ENCODE assay signal across 1 cellular context in the genomic region with DNA sequence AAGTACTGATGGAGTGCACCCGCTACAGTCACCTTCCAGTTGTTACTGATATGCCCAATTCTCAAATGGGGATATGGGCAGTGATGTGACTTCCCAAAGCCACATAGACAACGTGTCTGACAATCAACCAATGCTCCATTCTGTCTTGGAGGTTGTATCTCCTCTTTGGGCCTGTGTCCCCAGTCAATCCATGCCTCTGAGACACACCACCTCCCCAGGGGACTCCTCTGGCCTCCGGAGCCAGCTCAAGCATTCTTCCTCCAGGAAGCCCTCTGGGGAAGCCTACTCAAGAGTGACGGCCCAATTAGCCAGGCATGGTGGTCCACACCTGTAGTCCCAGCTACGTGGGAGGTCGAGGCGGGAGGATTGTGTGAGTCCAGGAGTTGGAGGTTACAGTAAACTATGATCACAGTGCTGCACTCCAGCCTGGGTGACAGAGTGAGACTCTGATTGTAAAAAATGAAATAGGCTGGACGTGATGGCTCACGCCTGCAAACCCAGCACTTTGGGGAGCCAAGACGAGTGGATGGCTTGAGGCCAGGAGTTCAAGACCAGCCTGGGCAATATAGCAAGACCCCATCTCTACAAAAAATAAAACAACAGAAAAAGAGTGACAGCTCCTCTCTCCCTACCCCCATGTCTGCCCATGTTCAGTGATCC.
A peak's percentile ranks its signal among the peaks of the same experiment; 100 is the strongest.
TF ChIP-seq lines count a peak whose summit lies in the region.

No MANE protein-coding gene starts in this region.

TF ChIP-seq in GM12878, 131 proteins besides CTCF, POLR2A, EP300 and RAD21:
- TF ChIP-seq, protein P1, sequence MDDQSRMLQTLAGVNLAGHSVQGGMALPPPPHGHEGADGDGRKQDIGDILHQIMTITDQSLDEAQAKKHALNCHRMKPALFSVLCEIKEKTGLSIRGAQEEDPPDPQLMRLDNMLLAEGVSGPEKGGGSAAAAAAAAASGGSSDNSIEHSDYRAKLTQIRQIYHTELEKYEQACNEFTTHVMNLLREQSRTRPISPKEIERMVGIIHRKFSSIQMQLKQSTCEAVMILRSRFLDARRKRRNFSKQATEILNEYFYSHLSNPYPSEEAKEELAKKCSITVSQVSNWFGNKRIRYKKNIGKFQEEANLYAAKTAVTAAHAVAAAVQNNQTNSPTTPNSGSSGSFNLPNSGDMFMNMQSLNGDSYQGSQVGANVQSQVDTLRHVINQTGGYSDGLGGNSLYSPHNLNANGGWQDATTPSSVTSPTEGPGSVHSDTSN (IDR thresholded peaks at IDR 0.05; ENCODE audit: insufficient replicate concordance, low read depth, low read length) = peak; percentile 7
- TF ChIP-seq POLR2AphosphoS5 (IDR thresholded peaks at IDR 0.05; ENCODE audit: low read length) (peak; percentile 90), MEF2A (IDR thresholded peaks at IDR 0.05; ENCODE audit: insufficient read depth, low read depth, low read length) (no peak), YBX1 (IDR thresholded peaks at IDR 0.05) (no peak), PAX5 (IDR thresholded peaks at IDR 0.05; ENCODE audit: borderline replicate concordance, low read depth, low read length) (peak; percentile 70; the same call in 1 of the 2 replicates), POU2F2 (IDR thresholded peaks at IDR 0.05; ENCODE audit: borderline replicate concordance, low read depth, low read length) (peak; percentile 50; the same call in 1 of the 3 replicates), BMI1 (IDR thresholded peaks at IDR 0.05; ENCODE audit: borderline replicate concordance) (0 out of 2 replicates have a peak, but pooled peaks have one; percentile 14), TCF3 (IDR thresholded peaks at IDR 0.05; ENCODE audit: borderline replicate concordance, insufficient read depth, low read depth, low read length) (0 out of 2 replicates have a peak, but pooled peaks have one; percentile 42), BCL11A (IDR thresholded peaks at IDR 0.05; ENCODE audit: low read depth, low read length) (no peak), SMAD5 (IDR thresholded peaks at IDR 0.05; ENCODE audit: low read depth) (peak; percentile 78), ZNF24 (IDR thresholded peaks at IDR 0.05) (no peak)
- TF ChIP-seq, protein P2, sequence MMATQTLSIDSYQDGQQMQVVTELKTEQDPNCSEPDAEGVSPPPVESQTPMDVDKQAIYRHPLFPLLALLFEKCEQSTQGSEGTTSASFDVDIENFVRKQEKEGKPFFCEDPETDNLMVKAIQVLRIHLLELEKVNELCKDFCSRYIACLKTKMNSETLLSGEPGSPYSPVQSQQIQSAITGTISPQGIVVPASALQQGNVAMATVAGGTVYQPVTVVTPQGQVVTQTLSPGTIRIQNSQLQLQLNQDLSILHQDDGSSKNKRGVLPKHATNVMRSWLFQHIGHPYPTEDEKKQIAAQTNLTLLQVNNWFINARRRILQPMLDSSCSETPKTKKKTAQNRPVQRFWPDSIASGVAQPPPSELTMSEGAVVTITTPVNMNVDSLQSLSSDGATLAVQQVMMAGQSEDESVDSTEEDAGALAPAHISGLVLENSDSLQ (IDR thresholded peaks at IDR 0.05) = peak; percentile 53; the same call in 1 of the 2 replicates
